In the genomic region with DNA sequence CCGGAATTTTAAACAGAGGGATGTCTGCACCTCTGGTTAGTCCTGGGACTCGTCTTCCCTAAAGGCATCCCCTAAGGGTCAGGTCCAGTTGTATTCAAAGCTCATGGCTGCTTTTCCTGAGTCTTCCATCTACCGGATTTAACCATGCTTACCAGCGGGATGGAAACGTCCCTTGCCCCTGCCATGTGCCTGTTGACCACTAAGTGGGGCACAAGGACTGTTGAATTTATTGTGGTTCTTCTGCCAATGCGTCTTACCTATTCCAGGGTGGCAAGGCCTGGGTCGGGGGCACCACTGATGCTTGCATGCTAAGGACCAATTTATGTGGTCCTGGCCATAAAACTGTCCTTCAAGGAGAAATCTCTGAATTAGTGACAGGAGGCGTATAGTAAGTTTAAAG, we compare ENCODE assay signal across 15 cellular contexts. TPM values are rescaled to one million over a fixed set of nuclear protein-coding genes. Genes with fewer than 3 reads are reported as not detected.
DNase-seq lines count a peak whose midpoint lies in the region; ATAC-seq and TF ChIP-seq lines count a peak whose summit lies in the region.
"Had no signal": no experiment of that assay in that cellular context is flagged by ENCODE, and none has a peak within 500 bp of the region (broad histone marks: within the 10 kb centered on the region; RNA-seq: fewer than 3 reads in every experiment).

No MANE protein-coding gene starts in this region.

- peaks cover 0 to 16% (median under 1%) of the 10 kb centered on the region in 9 donors for H3K36me3 ChIP-seq in heart right ventricle

- no peaks in the 10 kb centered on the region for H3K9me3 ChIP-seq in heart right ventricle
- H3K9me3 ChIP-seq: testis had no signal

- ATAC-seq in heart right ventricle (no peak), HG02852 (IDR thresholded peaks at IDR 0.05; ENCODE audit: unreplicated experiment) (no peak), HG02759 (IDR thresholded peaks at IDR 0.05; ENCODE audit: unreplicated experiment) (no peak)
- ATAC-seq: activated T-cell treated with anti-CD3 and anti-CD28 coated beads, Interleukin-2, amount 50 U/mL, for 72 hours; CD8-positive, alpha-beta T cell had no signal

- DNase-seq in heart right ventricle (no peak), cardiac septum (ENCODE audit: low spot score) (no peak), NCI-H1092 treated with DMSO at 0.1 percent for 48 hours (lab: John Stamatoyannopoulos, UW) (peak; percentile 6), cardiac fibroblast (ENCODE audit: low read depth in 2 of 2) (peak in 1 of 2 donors; percentile 4), type B pancreatic cell (ENCODE audit: extremely low spot score, unreplicated experiment) (no peak)
- DNase-seq in activated CD4-positive, alpha-beta T cell treated with anti-CD3 and anti-CD28 coated beads, Interleukin-2, amount 50 U/mL, for 48 hours = no peak
- DNase-seq: activated T-cell treated with anti-CD3 and anti-CD28 coated beads, Interleukin-2, amount 50 U/mL, for 72 hours; CD8-positive, alpha-beta T cell; hypothalamus; MV-4-11; naive B cell; stimulated activated CD4-positive, alpha-beta T cell treated with anti-CD3 and anti-CD28 coated beads, Interleukin-1b, Interleukin-23, amount 100 ng/mL, for 48 hours; testis had no signal

- H3K4me1 ChIP-seq in heart right ventricle = no peaks in the 10 kb centered on the region
- H3K4me1 ChIP-seq: testis had no signal

- 65 to 69% methylated on average over 8 of the region's 8 CpGs for WGBS in heart right ventricle, 2 donors

- H3K4me3 ChIP-seq in heart right ventricle (no peak overlapping the region), cardiac fibroblast (replicated peaks in 1 of 2; ENCODE audit: low read depth in 2 of 2, low read length in 2 of 2) (no peak overlapping the region)
- H3K4me3 ChIP-seq: testis had no signal

- peak in 7 of 9 donors; percentile 13 to 31 (median 15) for TF ChIP-seq CTCF in heart right ventricle (IDR thresholded peaks at IDR 0.05)
- peak; percentile 29 for TF ChIP-seq CTCF in cardiac fibroblast (IDR thresholded peaks at IDR 0.05; ENCODE audit: low read depth, low read length)
- TF ChIP-seq CTCF in type B pancreatic cell (conservative IDR thresholded peaks at IDR 0.05) = peak; percentile 51

- no peak overlapping the region for H3K27ac ChIP-seq in heart right ventricle
- H3K27ac ChIP-seq: testis had no signal

- intact Hi-C loops in heart right ventricle (cut with DNase I) = no loop called here
- intact Hi-C loops in cardiac septum (cut with DNase I) = no loop called here

- H3K36me3 Mint-ChIP-seq in type B pancreatic cell = no peaks in the 10 kb centered on the region
- H3K36me3 Mint-ChIP-seq: naive B cell had no signal

- no peaks in the 10 kb centered on the region for H3K27me3 ChIP-seq in heart right ventricle
- H3K27me3 ChIP-seq: testis had no signal

- H3K4me3 Mint-ChIP-seq in type B pancreatic cell = no peak overlapping the region
- H3K4me3 Mint-ChIP-seq: activated T-cell treated with anti-CD3 and anti-CD28 coated beads, Interleukin-2, amount 50 U/mL, for 72 hours; CD8-positive, alpha-beta T cell; naive B cell had no signal

- no peak overlapping the region for H3K27ac Mint-ChIP-seq in type B pancreatic cell
- H3K27ac Mint-ChIP-seq: activated T-cell treated with anti-CD3 and anti-CD28 coated beads, Interleukin-2, amount 50 U/mL, for 72 hours; CD8-positive, alpha-beta T cell had no signal

- H3K9me3 Mint-ChIP-seq in type B pancreatic cell = no peaks in the 10 kb centered on the region
- H3K9me3 Mint-ChIP-seq: activated T-cell treated with anti-CD3 and anti-CD28 coated beads, Interleukin-2, amount 50 U/mL, for 72 hours; CD8-positive, alpha-beta T cell; naive B cell had no signal

- no peaks in the 10 kb centered on the region for H3K4me1 Mint-ChIP-seq in type B pancreatic cell (ENCODE audit: unreplicated experiment)
- H3K4me1 Mint-ChIP-seq: naive B cell had no signal

- H3K27me3 Mint-ChIP-seq in type B pancreatic cell = peaks cover 11% of the 10 kb centered on the region

RNA-seq across cellular contexts. Expression of a gene that starts 25.6 kb away (rescaled TPM):
- 10 to 100 TPM in 1 of 10 donors, 1 to 10 TPM in 9; 3.7 to 10.7 (median 6.4) TPM for total RNA-seq in heart right ventricle
- polyA plus RNA-seq in heart right ventricle = 1 to 10 TPM; 2.0 to 3.3 TPM
- total RNA-seq in cardiac septum = 6.0 TPM
- 12.1 and 12.2 TPM in 2 replicates for total RNA-seq in type B pancreatic cell (ENCODE audit: low replicate concordance)
